In genomic region chr1:232620356-232620841, GRCh38 we compare ENCODE assay signal across 1 cellular context.
TF ChIP-seq lines count a peak whose summit lies in the region.

No MANE protein-coding gene starts in this region.

TF ChIP-seq in HEK293, 187 proteins besides CTCF, POLR2A, EP300 and RAD21 (continued from another document):
- TF ChIP-seq ZNF501 (tag by site-specific recombination; IDR thresholded peaks at IDR 0.05) (no peak; the same call in 1 of the 2 replicates), YY1 (tag by site-specific recombination; IDR thresholded peaks at IDR 0.05) (peak; percentile 19; the same call in 1 of the 2 replicates), ZNF2 (tag by site-specific recombination; IDR thresholded peaks at IDR 0.05) (peak; percentile 86), ZNF843 (tag by site-specific recombination; IDR thresholded peaks at IDR 0.05) (peak; percentile 62; the same call in 1 of the 2 replicates), GFI1B (tag by site-specific recombination; IDR thresholded peaks at IDR 0.05) (peak; percentile 83)
- TF ChIP-seq, protein P1, sequence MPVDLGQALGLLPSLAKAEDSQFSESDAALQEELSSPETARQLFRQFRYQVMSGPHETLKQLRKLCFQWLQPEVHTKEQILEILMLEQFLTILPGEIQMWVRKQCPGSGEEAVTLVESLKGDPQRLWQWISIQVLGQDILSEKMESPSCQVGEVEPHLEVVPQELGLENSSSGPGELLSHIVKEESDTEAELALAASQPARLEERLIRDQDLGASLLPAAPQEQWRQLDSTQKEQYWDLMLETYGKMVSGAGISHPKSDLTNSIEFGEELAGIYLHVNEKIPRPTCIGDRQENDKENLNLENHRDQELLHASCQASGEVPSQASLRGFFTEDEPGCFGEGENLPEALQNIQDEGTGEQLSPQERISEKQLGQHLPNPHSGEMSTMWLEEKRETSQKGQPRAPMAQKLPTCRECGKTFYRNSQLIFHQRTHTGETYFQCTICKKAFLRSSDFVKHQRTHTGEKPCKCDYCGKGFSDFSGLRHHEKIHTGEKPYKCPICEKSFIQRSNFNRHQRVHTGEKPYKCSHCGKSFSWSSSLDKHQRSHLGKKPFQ (tag by site-specific recombination; IDR thresholded peaks at IDR 0.05): no peak; the same call in 1 of the 2 replicates
